8 cellular contexts compared by ENCODE assay signal in genomic region chr14:68210729-68211299, GRCh38.
DNase-seq lines count a peak whose midpoint lies in the region; ATAC-seq and TF ChIP-seq lines count a peak whose summit lies in the region.

No MANE protein-coding gene starts in this region.

- H4K91ac ChIP-seq in mesenchymal stem cell (ENCODE audit: low read length) (no peak overlapping the region), neuronal stem cell (ENCODE audit: low read depth, low read length, poor library complexity) (no peak overlapping the region)

- no peaks in the 10 kb centered on the region for H3K27me3 Mint-ChIP-seq in T-cell
- H3K27me3 Mint-ChIP-seq in chondrocyte (ENCODE audit: low read depth): no peaks in the 10 kb centered on the region

- H2AK5ac ChIP-seq in mesenchymal stem cell (ENCODE audit: low read length, severe bottlenecking): peak overlapping the region; percentile 38
- H2AK5ac ChIP-seq in neuronal stem cell (ENCODE audit: low read depth, low read length): no peak overlapping the region

- H2BK15ac ChIP-seq in mesenchymal stem cell (ENCODE audit: low read depth, poor library complexity, severe bottlenecking) (no peak overlapping the region), neuronal stem cell (ENCODE audit: low read length) (no peak overlapping the region)

- H3K79me1 ChIP-seq in mesenchymal stem cell (replicated peaks; ENCODE audit: low read length, poor library complexity, severe bottlenecking): no peaks in the 10 kb centered on the region
- no peaks in the 10 kb centered on the region for H3K79me1 ChIP-seq in neuronal stem cell (ENCODE audit: low read depth, low read length)

- H3K36me3 Mint-ChIP-seq in T-cell (no peaks in the 10 kb centered on the region), chondrocyte (ENCODE audit: low read depth) (no peaks in the 10 kb centered on the region)

- H2BK12ac ChIP-seq in mesenchymal stem cell (ENCODE audit: low read length in 2 of 2) (peak overlapping the region; percentile 18 to 47), neuronal stem cell (ENCODE audit: low read length) (no peak overlapping the region)

- WGBS in mesenchymal stem cell: 5% methylated on average over 5 of the region's 5 CpGs
- no CpG with 5 or more reads among the region's 5 CpGs for WGBS in neuronal stem cell (ENCODE audit: extremely low coverage in 2 of 2, insufficient read length in 2 of 2, insufficient replicate concordance in 1 of 2), 2 donors

- H2BK120ac ChIP-seq in mesenchymal stem cell (ENCODE audit: low read depth, low read length) (no peak overlapping the region), neuronal stem cell (ENCODE audit: low read depth, low read length) (no peak overlapping the region)

- H3K4me1 ChIP-seq in mesenchymal stem cell (ENCODE audit: control insufficient read depth, insufficient read depth, low read depth, low read length): peaks cover 3% of the 10 kb centered on the region
- H3K4me1 ChIP-seq in subcutaneous abdominal adipose tissue (ENCODE audit: control insufficient read depth in 5 of 5, insufficient read depth in 5 of 5, low read length in 5 of 5): peaks cover 6 to 17% (median 14%) of the 10 kb centered on the region in 5 donors
- peaks cover 0 to 5% of the 10 kb centered on the region in 2 donors for H3K4me1 ChIP-seq in neuronal stem cell (ENCODE audit: control insufficient read depth in 2 of 2, insufficient read depth in 1 of 2, low read depth in 1 of 2, low read length in 2 of 2)

- H3K18ac ChIP-seq in mesenchymal stem cell (ENCODE audit: low read depth in 1 of 2, low read length in 2 of 2) (peak overlapping the region; percentile 14 to 21), neuronal stem cell (ENCODE audit: low read length) (no peak overlapping the region)

- TF ChIP-seq CTCF in AG09319 (IDR thresholded peaks at IDR 0.05; ENCODE audit: low read depth, low read length) (no peak), chondrocyte (IDR thresholded peaks at IDR 0.05) (no peak)

- POLR2A ChIA-PET in T-cell (lab: Charles Lee): no interaction called here

- H3K9ac ChIP-seq in mesenchymal stem cell (ENCODE audit: low read length): peak overlapping the region; percentile 58
- peak overlapping the region in 2 of 5 donors; percentile 8 to 53 for H3K9ac ChIP-seq in subcutaneous abdominal adipose tissue (ENCODE audit: low read length in 5 of 5)
- H3K9ac ChIP-seq in neuronal stem cell (ENCODE audit: low read depth, low read length, poor library complexity): no peak overlapping the region

- peak overlapping the region; percentile 93 to 95 for H3K27ac Mint-ChIP-seq in T-cell
- peak overlapping the region; percentile 96 for H3K27ac Mint-ChIP-seq in chondrocyte (ENCODE audit: unreplicated experiment)

- CTCF ChIA-PET in T-cell (lab: Charles Lee): interaction anchor here (0.6 to 1.3 kb wide), 3 partner anchors 589 to 638 kb away, joined by 3 to 5 read pairs (median 4); no protein-coding TSS in a partner anchor

- H3K4me3 Mint-ChIP-seq in T-cell (peak overlapping the region; percentile 78 to 81 (median 78)), chondrocyte (ENCODE audit: unreplicated experiment) (peak overlapping the region; percentile 55)

- peak overlapping the region; percentile 85 for H3K27ac ChIP-seq in mesenchymal stem cell (ENCODE audit: low read length, poor library complexity, severe bottlenecking)
- peak overlapping the region; percentile 7 for H3K27ac ChIP-seq in subcutaneous abdominal adipose tissue (ENCODE audit: low read depth, low read length)
- no peak overlapping the region for H3K27ac ChIP-seq in neuronal stem cell (replicated peaks; ENCODE audit: low read length)

- H3K4me1 Mint-ChIP-seq in T-cell (peaks cover 45 to 63% (median 54%) of the 10 kb centered on the region in 3 donors), chondrocyte (ENCODE audit: low read depth) (peaks cover 57% of the 10 kb centered on the region)

- no peaks in the 10 kb centered on the region for H3K36me3 ChIP-seq in mesenchymal stem cell (ENCODE audit: control insufficient read depth in 1 of 2, insufficient read depth in 2 of 2, low read depth in 1 of 2, low read length in 2 of 2)
- H3K36me3 ChIP-seq in subcutaneous abdominal adipose tissue (ENCODE audit: control insufficient read depth in 5 of 5, insufficient read depth in 5 of 5, low read length in 5 of 5): no peaks in the 10 kb centered on the region
- H3K36me3 ChIP-seq in neuronal stem cell (replicated peaks in 1 of 2; ENCODE audit: control insufficient read depth in 2 of 2, insufficient read depth in 2 of 2, low read length in 2 of 2): no peaks in the 10 kb centered on the region

- H3K9me3 ChIP-seq in mesenchymal stem cell (ENCODE audit: control insufficient read depth, low read length) (no peaks in the 10 kb centered on the region), subcutaneous abdominal adipose tissue (ENCODE audit: control insufficient read depth in 5 of 5, low read length in 5 of 5) (no peaks in the 10 kb centered on the region), neuronal stem cell (replicated peaks in 1 of 2; ENCODE audit: control insufficient read depth in 2 of 2, insufficient read depth in 1 of 2, low read depth in 1 of 2, low read length in 2 of 2) (no peaks in the 10 kb centered on the region)

- ATAC-seq in GM19035 (IDR thresholded peaks at IDR 0.05; ENCODE audit: unreplicated experiment) (peak; percentile 90), HG03175 (IDR thresholded peaks at IDR 0.05; ENCODE audit: unreplicated experiment) (peak; percentile 89), T-cell (replicated peaks in 1 of 4) (peak; percentile 82 to 86 (median 83))

- H2AFZ ChIP-seq in mesenchymal stem cell (ENCODE audit: low read depth, low read length) (no peak overlapping the region), neuronal stem cell (ENCODE audit: low read length) (no peak overlapping the region)

- H3K4me3 ChIP-seq in mesenchymal stem cell (ENCODE audit: insufficient read depth in 1 of 2, low read depth in 1 of 2, low read length in 2 of 2): peak overlapping the region in 1 of 2 experiments; percentile 55
- peak overlapping the region; percentile 19 to 53 (median 38) for H3K4me3 ChIP-seq in subcutaneous abdominal adipose tissue (ENCODE audit: low read depth in 1 of 5, low read length in 5 of 5)
- no peak overlapping the region for H3K4me3 ChIP-seq in neuronal stem cell (ENCODE audit: low read length in 2 of 2)

- H3K23ac ChIP-seq in mesenchymal stem cell (ENCODE audit: low read length in 2 of 2) (no peak overlapping the region), neuronal stem cell (ENCODE audit: low read depth, low read length, poor library complexity) (no peak overlapping the region)

- H3K9me3 Mint-ChIP-seq in T-cell (no peaks in the 10 kb centered on the region), chondrocyte (ENCODE audit: low read depth) (no peaks in the 10 kb centered on the region)

- H3K14ac ChIP-seq in mesenchymal stem cell (ENCODE audit: low read length in 2 of 2) (no peak overlapping the region), neuronal stem cell (ENCODE audit: low read length) (no peak overlapping the region)

- H3K4me2 ChIP-seq in mesenchymal stem cell (ENCODE audit: low read length, poor library complexity, severe bottlenecking) (no peak overlapping the region), neuronal stem cell (ENCODE audit: insufficient read depth, low read length, poor library complexity, severe bottlenecking) (no peak overlapping the region)

- H2BK5ac ChIP-seq in mesenchymal stem cell (ENCODE audit: low read depth, low read length, poor library complexity, severe bottlenecking) (peak overlapping the region; percentile 24), neuronal stem cell (ENCODE audit: low read length) (no peak overlapping the region)

- DNase-seq in AG09319 (ENCODE audit: extremely low read depth, low read depth): peak; percentile 85
- peak in 31 of 34 experiments; percentile 3 to 53 (median 20) for DNase-seq in T-cell
- no peak for DNase-seq in chondrocyte (ENCODE audit: low spot score)
- peak; percentile 97 for DNase-seq in mesenchymal stem cell
- DNase-seq in neuronal stem cell (ENCODE audit: low spot score): no peak

- H3K27me3 ChIP-seq in mesenchymal stem cell (ENCODE audit: control insufficient read depth in 1 of 2, insufficient read depth in 1 of 2, low read length in 2 of 2) (no peaks in the 10 kb centered on the region), subcutaneous abdominal adipose tissue (ENCODE audit: control insufficient read depth in 5 of 5, insufficient read depth in 4 of 5, low read length in 5 of 5) (no peaks in the 10 kb centered on the region), neuronal stem cell (ENCODE audit: control insufficient read depth in 3 of 3, insufficient read depth in 3 of 3, low read depth in 1 of 3, low read length in 3 of 3) (no peaks in the 10 kb centered on the region)

- H4K8ac ChIP-seq in mesenchymal stem cell (ENCODE audit: low read length) (peak overlapping the region; percentile 49), neuronal stem cell (ENCODE audit: low read depth, low read length) (no peak overlapping the region)

- H3K4ac ChIP-seq in mesenchymal stem cell (ENCODE audit: low read depth in 1 of 2, low read length in 2 of 2) (no peak overlapping the region), neuronal stem cell (ENCODE audit: low read length) (no peak overlapping the region)

Comparison
In these comparisons a context has a peak if more than half of its experiments do, and no peak if none do; other contexts are left out.
1. DNase-seq: peak in AG09319 (single experiment), T-cell (31 of 34) and mesenchymal stem cell (single experiment); none in chondrocyte (single experiment) and neuronal stem cell (single experiment).
2. H3K4me3 ChIP-seq: peak in subcutaneous abdominal adipose tissue (5 of 5); none in neuronal stem cell (0 of 2).
3. Peak in every context shown above with its lines, with median percentiles within 50 percentile points of each other: ATAC-seq.